27 cellular contexts compared by ENCODE assay signal in the genomic region with DNA sequence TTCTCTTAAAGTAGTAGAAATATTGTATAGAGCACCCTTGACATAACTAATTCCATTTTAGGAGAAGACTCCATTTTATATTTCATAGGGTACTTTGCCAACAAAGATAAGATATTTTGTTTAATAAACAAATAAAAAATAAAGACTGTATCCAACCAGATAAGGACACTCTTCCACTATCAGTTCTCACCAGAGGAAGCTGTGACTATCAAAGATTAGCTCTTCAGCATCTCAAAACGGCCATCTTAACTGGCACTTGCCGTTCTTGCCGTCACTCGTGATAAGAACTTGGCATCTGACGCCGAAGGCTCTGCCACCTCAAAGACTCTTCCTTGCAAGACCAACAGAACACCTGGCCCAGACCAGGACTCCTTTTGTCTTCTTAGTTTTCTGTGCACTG. TPM values are rescaled to one million over a fixed set of nuclear protein-coding genes. Genes with fewer than 3 reads are reported as not detected.
"Had no signal": no experiment of that assay in that cellular context is flagged by ENCODE, and none has a peak within 500 bp of the region (broad histone marks: within the 10 kb centered on the region; RNA-seq: fewer than 3 reads in every experiment).

No MANE protein-coding gene starts in this region.

- H3K27me3 ChIP-seq: gastrocnemius medialis, heart left ventricle, hepatocyte, left lung had no signal

- H3K4me1 ChIP-seq: left lung, lower lobe of right lung had no signal

- DNase-seq: dermis blood vessel endothelial cell; dorsolateral prefrontal cortex; effector CD4-positive, alpha-beta T cell; effector memory CD4-positive, alpha-beta T cell; esophagus squamous epithelium; foreskin fibroblast; foreskin melanocyte; gastrocnemius medialis; heart left ventricle; hypothalamus; immature natural killer cell; islet precursor cell; kidney; kidney glomerular epithelial cell; left lung; left ventricle myocardium superior; lower lobe of right lung; mesenchymal stem cell; mucosa of descending colon; naive B cell; natural killer cell had no signal

- H3K4me3 ChIP-seq: coronary artery, dorsolateral prefrontal cortex, esophagus squamous epithelium, gastrocnemius medialis, heart left ventricle, hepatocyte, left lung, lower lobe of right lung, mucosa of descending colon had no signal

- H3K27ac ChIP-seq: coronary artery, dorsolateral prefrontal cortex, esophagus squamous epithelium, gastrocnemius medialis, heart left ventricle, hepatocyte, left lung, lower lobe of right lung had no signal

- H3K36me3 ChIP-seq: esophagus squamous epithelium, gastrocnemius medialis, heart left ventricle, left lung, lower lobe of right lung had no signal

- ATAC-seq: esophagus mucosa, gastrocnemius medialis, heart left ventricle, left lung, left ventricle myocardium superior, lower lobe of right lung, mucosa of descending colon had no signal

- H3K9me3 ChIP-seq: esophagus squamous epithelium, gastrocnemius medialis, lower lobe of right lung, mucosa of descending colon had no signal

RNA-seq across cellular contexts. Expression of a gene that starts 42.2 kb away (rescaled TPM):
- total RNA-seq: dermis blood vessel endothelial cell, endothelial cell of umbilical vein, epithelial cell of proximal tubule, left lung, lower lobe of right lung, lung microvascular endothelial cell, natural killer cell had no signal
